ENCODE assay signal across 15 cellular contexts in the genomic region with DNA sequence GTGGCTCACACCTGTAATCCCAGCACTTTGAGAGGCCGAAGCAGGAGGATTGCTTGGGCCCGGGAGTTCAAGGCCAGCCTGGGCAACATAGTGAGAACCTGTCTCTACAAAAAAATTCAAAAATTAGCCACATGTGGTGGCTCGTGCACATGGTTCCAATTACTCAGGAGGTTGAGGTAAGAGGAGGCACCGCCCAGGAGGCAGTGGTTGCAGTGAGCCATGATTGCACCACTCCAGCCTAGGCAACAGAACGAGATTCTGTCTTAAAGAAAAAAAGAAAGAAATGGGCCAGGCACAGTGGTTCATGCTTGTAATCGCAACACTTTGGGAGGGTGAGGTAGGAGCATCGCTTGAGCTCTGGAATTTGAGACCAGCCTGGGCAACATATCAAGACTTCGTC. TPM values are rescaled to one million over a fixed set of nuclear protein-coding genes. Genes with fewer than 3 reads are reported as not detected.
DNase-seq lines count a peak whose midpoint lies in the region; ATAC-seq, FAIRE-seq and TF ChIP-seq lines count a peak whose summit lies in the region.
"Had no signal": no experiment of that assay in that cellular context is flagged by ENCODE, and none has a peak within 500 bp of the region (broad histone marks: within the 10 kb centered on the region; RNA-seq: fewer than 3 reads in every experiment).

No MANE protein-coding gene starts in this region.

- no peak for FAIRE-seq in pancreas (lab: Jason Lieb, UNC)
- FAIRE-seq: D721Med, GM12892 had no signal

- 70 to 82% methylated on average over 8 of the region's 8 CpGs for WGBS in pancreas, 2 donors

- ATAC-seq in esophagus mucosa: peak; percentile 84
- ATAC-seq in pancreas: peak in 2 of 4 donors; percentile 9 to 21
- ATAC-seq in HG02840 (IDR thresholded peaks at IDR 0.05; ENCODE audit: low FRiP score, unreplicated experiment): no peak
- ATAC-seq in GM18867 (IDR thresholded peaks at IDR 0.05; ENCODE audit: unreplicated experiment): no peak
- ATAC-seq: gastrocnemius medialis; stimulated activated naive CD8-positive, alpha-beta T cell treated with anti-CD3 and anti-CD28 coated beads, Interleukin-15, amount 100 ng/mL, for 72 hours had no signal

- H3K4me1 ChIP-seq in BLaER1 treated with 17β-estradiol and CSF1 and Interleukin-3, amounts not matched to agents 10 nM and 100 nM: peaks cover 37 to 57% (median 50%) of the 10 kb centered on the region in 10 experiments
- peaks cover 10 to 15% (median 12%) of the 10 kb centered on the region in 3 donors for H3K4me1 ChIP-seq in pancreas

- no peaks in the 10 kb centered on the region for H3K36me3 ChIP-seq in BLaER1 treated with 17β-estradiol and CSF1 and Interleukin-3, amounts not matched to agents 10 nM and 100 nM
- H3K36me3 ChIP-seq in pancreas: no peaks in the 10 kb centered on the region
- H3K36me3 ChIP-seq: gastrocnemius medialis had no signal

- no peaks in the 10 kb centered on the region for H4K20me1 ChIP-seq in BLaER1 treated with 17β-estradiol and CSF1 and Interleukin-3, amounts not matched to agents 10 nM and 100 nM

- peak overlapping the region; percentile 14 to 89 (median 45); a peak in 18 of 22 replicates for H3K4me2 ChIP-seq in BLaER1 treated with 17β-estradiol and CSF1 and Interleukin-3, amounts not matched to agents 10 nM and 100 nM

- peak overlapping the region in 6 of 11 experiments; percentile 4 to 55 (median 30); a peak in 4 of 22 replicates for H3K9ac ChIP-seq in BLaER1 treated with 17β-estradiol and CSF1 and Interleukin-3, amounts not matched to agents 10 nM and 100 nM

- intact Hi-C loops in pancreas (cut with DNase I): no loop called here

- no peaks in the 10 kb centered on the region for H3K27me3 ChIP-seq in BLaER1 treated with 17β-estradiol and CSF1 and Interleukin-3, amounts not matched to agents 10 nM and 100 nM
- H3K27me3 ChIP-seq in pancreas: no peaks in the 10 kb centered on the region
- H3K27me3 ChIP-seq: gastrocnemius medialis had no signal

- TF ChIP-seq CTCF in NB4 (IDR thresholded peaks at IDR 0.05; ENCODE audit: low read depth, low read length): no peak
- no peak for TF ChIP-seq CTCF in pancreas (IDR thresholded peaks at IDR 0.05)

- peak; percentile 92 for DNase-seq in NB4 (ENCODE audit: low read depth)
- no peak for DNase-seq in pancreas
- DNase-seq in superior temporal gyrus (ENCODE audit: extremely low spot score): no peak
- no peak for DNase-seq in NK-92 treated with Interleukin-12 subunit alpha and Interleukin-12 subunit beta, amount 100 ng/mL, for 24 hours (lab: John Stamatoyannopoulos, UW)
- DNase-seq: activated CD8-positive, alpha-beta memory T cell treated with anti-CD3 and anti-CD28 coated beads, Interleukin-2, amount 50 U/mL, for 4 hours; stimulated activated naive CD8-positive, alpha-beta T cell treated with anti-CD3 and anti-CD28 coated beads, Interleukin-15, amount 100 ng/mL, for 72 hours had no signal

- peak overlapping the region in 10 of 11 experiments; percentile 31 to 83 (median 78); a peak in 19 of 22 replicates for H3K27ac ChIP-seq in BLaER1 treated with 17β-estradiol and CSF1 and Interleukin-3, amounts not matched to agents 10 nM and 100 nM
- H3K27ac ChIP-seq in pancreas: peak overlapping the region in 3 of 4 donors; percentile 63 to 71 (median 67)

- no peaks in the 10 kb centered on the region for H3K9me3 ChIP-seq in BLaER1 treated with 17β-estradiol and CSF1 and Interleukin-3, amounts not matched to agents 10 nM and 100 nM (replicated peaks in 1 of 11)
- H3K9me3 ChIP-seq in pancreas: no peaks in the 10 kb centered on the region
- H3K9me3 ChIP-seq: gastrocnemius medialis had no signal

- TF ChIP-seq POLR2A in NB4 (IDR thresholded peaks at IDR 0.05; ENCODE audit: extremely low read depth, insufficient read length): no peak

- H3K4me3 ChIP-seq in BLaER1 treated with 17β-estradiol and CSF1 and Interleukin-3, amounts not matched to agents 10 nM and 100 nM: no peak overlapping the region
- no peak overlapping the region for H3K4me3 ChIP-seq in NB4 (ENCODE audit: low read depth, low read length)
- H3K4me3 ChIP-seq in pancreas: no peak overlapping the region
- H3K4me3 ChIP-seq: gastrocnemius medialis, lung had no signal

RNA-seq across cellular contexts. Expression of a gene that starts 33.5 kb away (rescaled TPM):
- total RNA-seq in esophagus mucosa (2.3 TPM), pancreas (under 1 TPM in 4 of 6 donors, not detected in 2; 0.49 to 0.92 (median 0.65) TPM)
- 1 to 10 TPM in 1 of 2 donors, under 1 TPM in 1; 0.68 to 1.8 TPM for polyA plus RNA-seq in pancreas
- total RNA-seq: SK-MEL-5 had no signal
